14 cellular contexts compared by ENCODE assay signal in genomic region chr6:130981409-130981808, GRCh38.
DNase-seq lines count a peak whose midpoint lies in the region; ATAC-seq and TF ChIP-seq lines count a peak whose summit lies in the region.
"Had no signal": no experiment of that assay in that cellular context is flagged by ENCODE, and none has a peak within 500 bp of the region (broad histone marks: within the 10 kb centered on the region; RNA-seq: fewer than 3 reads in every experiment).

No MANE protein-coding gene starts in this region.

- peak; percentile 79 for ATAC-seq in left ventricle myocardium superior
- ATAC-seq: activated CD4-positive, CD25-positive, alpha-beta regulatory T cell treated with anti-CD3 and anti-CD28 coated beads, Interleukin-2, amount 50 U/mL, for 24 hours; gastrocnemius medialis; Panc1 had no signal

- no peak for TF ChIP-seq POLR2A in transverse colon (IDR thresholded peaks at IDR 0.05)

- CTCF ChIA-PET in HEK293 (lab: Yijun Ruan, JAX), result interaction anchor here (0.6 to 1.6 kb wide), 4 partner anchors 10 to 111 kb away, joined by 3 read pairs; no protein-coding TSS in a partner anchor

- H3K9me3 ChIP-seq in HEK293 (ENCODE audit: control insufficient read depth, insufficient read depth, low read depth, low read length), result no peaks in the 10 kb centered on the region
- no peaks in the 10 kb centered on the region for H3K9me3 ChIP-seq in transverse colon
- H3K9me3 ChIP-seq: gastrocnemius medialis, ovary had no signal

- TF ChIP-seq CTCF in HEK293 (tag by site-specific recombination; IDR thresholded peaks at IDR 0.05) (no peak), astrocyte of the spinal cord (IDR thresholded peaks at IDR 0.05; ENCODE audit: low read depth, low read length) (no peak), transverse colon (IDR thresholded peaks at IDR 0.05) (no peak)

- no peak for TF ChIP-seq EP300 in transverse colon (IDR thresholded peaks at IDR 0.05; ENCODE audit: low read depth)

- H3K27me3 ChIP-seq in transverse colon, result no peaks in the 10 kb centered on the region
- H3K27me3 ChIP-seq: gastrocnemius medialis, ovary had no signal

- H3K4me3 ChIP-seq in HEK293 (ENCODE audit: low read depth, low read length), result no peak overlapping the region
- no peak overlapping the region for H3K4me3 ChIP-seq in astrocyte of the spinal cord (ENCODE audit: low read depth, low read length)
- H3K4me3 ChIP-seq in transverse colon, result no peak overlapping the region
- H3K4me3 ChIP-seq: gastrocnemius medialis, ovary had no signal

- in situ Hi-C loops in astrocyte of the spinal cord (cut with HindIII; ENCODE audit: low sequenced_read_pairs) (no loop called here), transverse colon (cut with MboI; ENCODE audit: low pct_ligation_motif_present in 1 of 4, low pct_unique_long_range_greater_than_20kb in 1 of 4, low sequenced_read_pairs in 3 of 4) (no loop called here)

- DNase-seq in astrocyte of the spinal cord (ENCODE audit: low read depth, low spot score) (peak; percentile 43), left ventricle myocardium superior (no peak), transverse colon (no peak), mesenteric fat pad (ENCODE audit: low spot score) (no peak), SKM-1 treated with dmso at 0.1 percent for 144 hours (lab: John Stamatoyannopoulos, UW; ENCODE audit: unreplicated experiment) (no peak), DMS79 treated with DMSO at 0.1 percent for 48 hours (lab: John Stamatoyannopoulos, UW) (no peak)
- DNase-seq: activated naive CD4-positive, alpha-beta T cell; effector CD4-positive, alpha-beta T cell; gastrocnemius medialis; NCI-H187 had no signal

- H3K36me3 ChIP-seq in HEK293 (ENCODE audit: control insufficient read depth in 2 of 2, insufficient read depth in 1 of 2, low read length in 2 of 2), result no peaks in the 10 kb centered on the region
- H3K36me3 ChIP-seq in transverse colon, result no peaks in the 10 kb centered on the region
- H3K36me3 ChIP-seq: gastrocnemius medialis, ovary had no signal

- intact Hi-C loops in left ventricle myocardium superior (cut with micrococcal nuclease) (no loop called here), transverse colon (cut with DNase I; ENCODE audit: low total_unique reads) (no loop called here)

- H3K27ac ChIP-seq in HEK293 (ENCODE audit: extremely low read depth, low read depth, low read length), result no peak overlapping the region
- peak overlapping the region in 3 of 4 donors; percentile 21 to 43 (median 25) for H3K27ac ChIP-seq in transverse colon

- peaks cover 20% of the 10 kb centered on the region for H3K4me1 ChIP-seq in HEK293 (ENCODE audit: control insufficient read depth, insufficient read depth, low read length)
- peaks cover 0 to 34% (median 4%) of the 10 kb centered on the region in 4 donors for H3K4me1 ChIP-seq in transverse colon

- POLR2A ChIA-PET in HEK293 (lab: Yijun Ruan, JAX), result no interaction called here

TF ChIP-seq in HEK293, 187 proteins besides CTCF, POLR2A, EP300 and RAD21:
- no peak for TF ChIP-seq ZNF629 (tag by site-specific recombination; IDR thresholded peaks at IDR 0.05)
- no peak for TF ChIP-seq EGR2 (tag by site-specific recombination; IDR thresholded peaks at IDR 0.05; ENCODE audit: low read depth)
- TF ChIP-seq ZNF335 (tag by site-specific recombination; conservative IDR thresholded peaks at IDR 0.05), result peak; percentile 67
- TF ChIP-seq ZNF302 (tag by site-specific recombination; IDR thresholded peaks at IDR 0.05; ENCODE audit: low read depth), result no peak
